In genomic region chr19:51687791-51688664, GRCh38 we compare ENCODE assay signal across 8 cellular contexts. TPM values are rescaled to one million over a fixed set of nuclear protein-coding genes. Genes with fewer than 3 reads are reported as not detected.
A peak's percentile ranks its signal among the peaks of the same experiment; 100 is the strongest.
DNase-seq lines count a peak whose midpoint lies in the region; ATAC-seq and TF ChIP-seq lines count a peak whose summit lies in the region.

No MANE protein-coding gene starts in this region.

- H3K27me3 ChIP-seq in rectal smooth muscle tissue (ENCODE audit: control insufficient read depth, insufficient read depth, low read length), result peaks cover 2% of the 10 kb centered on the region

- in situ Hi-C loops in astrocyte of the spinal cord (cut with HindIII; ENCODE audit: low sequenced_read_pairs), result no loop called here

- H3K4me1 ChIP-seq in rectal smooth muscle tissue (ENCODE audit: control insufficient read depth, insufficient read depth, low read length), result peaks cover 17% of the 10 kb centered on the region

- H3K36me3 ChIP-seq in rectal smooth muscle tissue (ENCODE audit: control insufficient read depth, insufficient read depth, low read length), result no peaks in the 10 kb centered on the region

- H3K27me3 Mint-ChIP-seq in Calu3 (ENCODE audit: unreplicated experiment), result no peaks in the 10 kb centered on the region

- BruUV-seq in Calu3 (replicated peaks; lab: Mats Ljungman, UMichigan), result no TSS peak

- peak overlapping the region; percentile 82 for H3K4me3 Mint-ChIP-seq in Calu3 (ENCODE audit: low read depth, unreplicated experiment)

- peak overlapping the region; percentile 71 for H3K27ac Mint-ChIP-seq in Calu3 (ENCODE audit: unreplicated experiment)

- CTCF ChIA-PET in Calu3 (lab: Charles Lee), result interaction anchor here (0.6 to 1.6 kb wide), 11 partner anchors 9 to 349 kb away, joined by 3 to 7 read pairs (median 4); no protein-coding TSS in a partner anchor

- H3K4me3 ChIP-seq in astrocyte of the spinal cord (ENCODE audit: low read depth, low read length) (peak overlapping the region; percentile 84), iPS-11a (ENCODE audit: low read depth, low read length) (peak overlapping the region; percentile 45), rectal smooth muscle tissue (ENCODE audit: low read length) (peak overlapping the region; percentile 76)

- no peak for ATAC-seq in GM19328 (IDR thresholded peaks at IDR 0.05; ENCODE audit: unreplicated experiment)

- peak overlapping the region; percentile 94 for H3K27ac ChIP-seq in rectal smooth muscle tissue (ENCODE audit: low read depth, low read length)

- TF ChIP-seq CTCF in Calu3 (IDR thresholded peaks at IDR 0.05; ENCODE audit: unreplicated experiment), result no peak
- TF ChIP-seq CTCF in astrocyte of the spinal cord (IDR thresholded peaks at IDR 0.05; ENCODE audit: low read depth, low read length), result no peak
- TF ChIP-seq CTCF in GM20000 (IDR thresholded peaks at IDR 0.05; ENCODE audit: extremely low read depth, missing control alignments), result no peak

- H3K36me3 Mint-ChIP-seq in Calu3 (ENCODE audit: insufficient read depth, unreplicated experiment), result peaks cover 50% of the 10 kb centered on the region

- intact Hi-C loops in Calu3 (cut with micrococcal nuclease; ENCODE audit: unreplicated experiment), result no loop called here

- peaks cover 3% of the 10 kb centered on the region for H3K9me3 Mint-ChIP-seq in Calu3 (ENCODE audit: low read depth, unreplicated experiment)

- peaks cover 37% of the 10 kb centered on the region for H3K4me1 Mint-ChIP-seq in Calu3 (ENCODE audit: low read depth, unreplicated experiment)

- DNase-seq in Calu3, result peak; percentile 54
- peak; percentile 45 for DNase-seq in NCI-H1694 treated with DMSO at 0.1 percent for 48 hours (lab: John Stamatoyannopoulos, UW)
- DNase-seq in astrocyte of the spinal cord (ENCODE audit: low read depth, low spot score), result peak; percentile 55
- no peak for DNase-seq in central memory CD4-positive, alpha-beta T cell
- no peak for DNase-seq in GM20000 (ENCODE audit: low spot score)

- peak overlapping the region; percentile 57 for H3K9ac ChIP-seq in rectal smooth muscle tissue (ENCODE audit: low read length)

RNA-seq across cellular contexts. Expression of gene SPACA6, which starts 5.1 kb away (rescaled TPM):
- 30.3 and 33.7 TPM in 2 replicates for total RNA-seq in Calu3 (2022)

RNA-seq across cellular contexts. Expression of gene HAS1, which starts 35.8 kb away (rescaled TPM):
- total RNA-seq in Calu3 (2022), result not detected in 2 replicates

RNA-seq across cellular contexts. Expression of gene SIGLEC14, which starts 41.4 kb away (rescaled TPM):
- not detected in 2 replicates for total RNA-seq in Calu3 (2022)

RNA-seq across cellular contexts. Expression of gene SIGLEC5, which starts 57.8 kb away (rescaled TPM):
- not detected in 2 replicates for total RNA-seq in Calu3 (2022)

Comparison
In these comparisons a context has a peak if more than half of its experiments do, and no peak if none do; other contexts are left out.
1. DNase-seq: peak in Calu3 (single experiment), NCI-H1694 treated with DMSO at 0.1 percent for 48 hours (single experiment) and astrocyte of the spinal cord (single experiment); none in central memory CD4-positive, alpha-beta T cell (single experiment) and GM20000 (single experiment).
2. Peak in every context shown above with its lines, with median percentiles within 50 percentile points of each other: H3K4me3 ChIP-seq.